15 cellular contexts compared by ENCODE assay signal in genomic region chr4:88226143-88226542, GRCh38. TPM values are rescaled to one million over a fixed set of nuclear protein-coding genes. Genes with fewer than 3 reads are reported as not detected.
DNase-seq lines count a peak whose midpoint lies in the region; ATAC-seq, FAIRE-seq and TF ChIP-seq lines count a peak whose summit lies in the region.
"Had no signal": no experiment of that assay in that cellular context is flagged by ENCODE, and none has a peak within 500 bp of the region (broad histone marks: within the 10 kb centered on the region; RNA-seq: fewer than 3 reads in every experiment).

No MANE protein-coding gene starts in this region.

- DNase-seq in activated CD4-positive, alpha-beta T cell treated with anti-CD3 and anti-CD28 coated beads for 36 hours = no peak
- DNase-seq in activated CD4-positive, alpha-beta T cell treated with anti-CD3 and anti-CD28 coated beads, Interleukin-2, amount 50 U/mL, for 48 hours = no peak
- DNase-seq in heart left ventricle = no peak
- no peak for DNase-seq in left ventricle myocardium inferior
- DNase-seq in smooth muscle cell (lab: John Stamatoyannopoulos, UW; ENCODE audit: unreplicated experiment) = no peak
- no peak for DNase-seq in GM12892 (ENCODE audit: insufficient read length)
- DNase-seq: Caco-2; CD8-positive, alpha-beta memory T cell; DND-41; GDM1 had no signal

- no peak overlapping the region for H3K4me3 Mint-ChIP-seq in activated CD4-positive, alpha-beta T cell treated with anti-CD3 and anti-CD28 coated beads for 36 hours
- H3K4me3 Mint-ChIP-seq: CD8-positive, alpha-beta memory T cell had no signal

- H3F3A ChIP-seq in smooth muscle cell (ENCODE audit: low read depth) = no peaks in the 10 kb centered on the region

- no peak overlapping the region for H3K4me2 ChIP-seq in smooth muscle cell

- POLR2A ChIA-PET in activated CD4-positive, alpha-beta T cell treated with anti-CD3 and anti-CD28 coated beads for 36 hours (lab: Charles Lee) = no interaction called here

- H3K4me1 ChIP-seq in heart left ventricle = peaks cover 0 to 27% (median 8%) of the 10 kb centered on the region in 12 donors
- H3K4me1 ChIP-seq in left ventricle myocardium inferior = peaks cover 42% of the 10 kb centered on the region
- no peaks in the 10 kb centered on the region for H3K4me1 ChIP-seq in smooth muscle cell (ENCODE audit: low read depth)
- H3K4me1 ChIP-seq: Caco-2 had no signal

- no peak overlapping the region for H2AFZ ChIP-seq in smooth muscle cell (ENCODE audit: low read depth)

- no peak for FAIRE-seq in GM12892 (lab: Jason Lieb, UNC)
- FAIRE-seq: GM19239, H54 had no signal

- H3K4me3 ChIP-seq in heart left ventricle (no peak overlapping the region), left ventricle myocardium inferior (no peak overlapping the region), smooth muscle cell (no peak overlapping the region)

- no peak overlapping the region for H3K27ac Mint-ChIP-seq in activated CD4-positive, alpha-beta T cell treated with anti-CD3 and anti-CD28 coated beads for 36 hours

- H3K9me3 Mint-ChIP-seq in activated CD4-positive, alpha-beta T cell treated with anti-CD3 and anti-CD28 coated beads for 36 hours (ENCODE audit: low read depth) = peaks cover 3% of the 10 kb centered on the region

- ATAC-seq in activated CD4-positive, alpha-beta T cell treated with anti-CD3 and anti-CD28 coated beads for 36 hours = peak; percentile 20
- peak in 3 of 4 donors; percentile 54 to 65 (median 62) for ATAC-seq in heart left ventricle
- ATAC-seq in esophagus mucosa = peak; percentile 94
- no peak for ATAC-seq in HG02870 (IDR thresholded peaks at IDR 0.05; ENCODE audit: unreplicated experiment)

- H3K36me3 ChIP-seq in heart left ventricle = no peaks in the 10 kb centered on the region
- H3K36me3 ChIP-seq in left ventricle myocardium inferior = no peaks in the 10 kb centered on the region
- no peaks in the 10 kb centered on the region for H3K36me3 ChIP-seq in smooth muscle cell (ENCODE audit: low read depth)

- intact Hi-C loops in activated CD4-positive, alpha-beta T cell treated with anti-CD3 and anti-CD28 coated beads for 36 hours (cut with DNase I, micrococcal nuclease) = loop anchor here in 1 of 2 experiments (5.0 kb wide), 1 partner anchor 56 kb away; the partner anchor contains the start of gene PPM1K
- intact Hi-C loops in heart left ventricle (cut with DNase I) (loop anchor here in 5 of 10 donors (5.0 to 10.0 kb wide), 3 partner anchors 139 to 149 kb away; partner anchors contain the start of gene HERC6 (in 3 of the 5)), left ventricle myocardium inferior (cut with micrococcal nuclease) (no loop called here)

- no peaks in the 10 kb centered on the region for H3K36me3 Mint-ChIP-seq in activated CD4-positive, alpha-beta T cell treated with anti-CD3 and anti-CD28 coated beads for 36 hours (ENCODE audit: low read depth)

- H3K79me2 ChIP-seq in smooth muscle cell (ENCODE audit: low read depth) = no peaks in the 10 kb centered on the region

- TF ChIP-seq POLR2A in heart left ventricle (IDR thresholded peaks at IDR 0.05) (no peak), GM12892 (IDR thresholded peaks at IDR 0.05; ENCODE audit: low read depth, low read length) (no peak)

- 41 to 65% (median 56%) methylated on average over 1 of the region's 1 CpG for WGBS in heart left ventricle, 4 donors
- WGBS in smooth muscle cell (ENCODE audit: low lambda C conversion rate) = 92% methylated on average over 1 of the region's 1 CpG

- no peaks in the 10 kb centered on the region for H3K9me3 ChIP-seq in heart left ventricle
- no peaks in the 10 kb centered on the region for H3K9me3 ChIP-seq in left ventricle myocardium inferior (replicated peaks)
- H3K9me3 ChIP-seq in smooth muscle cell (replicated peaks; ENCODE audit: low read depth) = no peaks in the 10 kb centered on the region
- H3K9me3 ChIP-seq: Caco-2 had no signal

- peaks cover 14% of the 10 kb centered on the region for H3K4me1 Mint-ChIP-seq in activated CD4-positive, alpha-beta T cell treated with anti-CD3 and anti-CD28 coated beads for 36 hours

- TF ChIP-seq CTCF in heart left ventricle (IDR thresholded peaks at IDR 0.05) (no peak), left ventricle myocardium inferior (IDR thresholded peaks at IDR 0.05; ENCODE audit: borderline replicate concordance) (no peak), smooth muscle cell (IDR thresholded peaks at IDR 0.05; ENCODE audit: borderline replicate concordance, insufficient read depth, poor library complexity, severe bottlenecking) (no peak)

- H4K20me1 ChIP-seq in smooth muscle cell (ENCODE audit: low read depth) = no peaks in the 10 kb centered on the region

- no peaks in the 10 kb centered on the region for H3K27me3 Mint-ChIP-seq in activated CD4-positive, alpha-beta T cell treated with anti-CD3 and anti-CD28 coated beads for 36 hours

- H3K9ac ChIP-seq in smooth muscle cell (ENCODE audit: low read depth) = no peak overlapping the region

- H3K27me3 ChIP-seq in heart left ventricle = no peaks in the 10 kb centered on the region
- no peaks in the 10 kb centered on the region for H3K27me3 ChIP-seq in left ventricle myocardium inferior (ENCODE audit: low read depth)
- no peaks in the 10 kb centered on the region for H3K27me3 ChIP-seq in smooth muscle cell (ENCODE audit: low read depth)

- H3K27ac ChIP-seq in heart left ventricle = no peak overlapping the region
- H3K27ac ChIP-seq in left ventricle myocardium inferior (replicated peaks) = no peak overlapping the region
- H3K27ac ChIP-seq in smooth muscle cell (ENCODE audit: low read depth) = no peak overlapping the region
- H3K27ac ChIP-seq: 22Rv1 had no signal

- CTCF ChIA-PET in activated CD4-positive, alpha-beta T cell treated with anti-CD3 and anti-CD28 coated beads for 36 hours (lab: Charles Lee) = interaction anchor here (1.2 to 2.2 kb wide), 2 partner anchors 15 to 289 kb away, joined by 5 to 11 read pairs; no protein-coding TSS in a partner anchor

RNA-seq across cellular contexts. Expression of gene PPM1K, which starts 58.2 kb away (rescaled TPM):
- total RNA-seq in activated CD4-positive, alpha-beta T cell treated with anti-CD3 and anti-CD28 coated beads for 36 hours = 10 to 100 TPM; 44.2 to 53.4 TPM
- 100 to 1,000 TPM; 140 to 332 (median 245) TPM for total RNA-seq in heart left ventricle
- polyA plus RNA-seq in heart left ventricle = 10 to 100 TPM; 72.8 to 88.5 TPM
- total RNA-seq in left ventricle myocardium inferior = 248 TPM
- 7.7 TPM for total RNA-seq in esophagus mucosa
- total RNA-seq in smooth muscle cell = 18.3 and 22.5 TPM in 2 replicates
- 11.8 and 16.8 TPM in 2 replicates for polyA plus RNA-seq in smooth muscle cell
- polyA plus RNA-seq in GM12892 (2012; ENCODE audit: missing spikeins) = 22.9 TPM
